ENCODE assay signal across 9 cellular contexts in genomic region chr2:181656450-181657261, GRCh38. TPM values are rescaled to one million over a fixed set of nuclear protein-coding genes. Genes with fewer than 3 reads are reported as not detected.
DNase-seq lines count a peak whose midpoint lies in the region; ATAC-seq and TF ChIP-seq lines count a peak whose summit lies in the region.
"Had no signal": no experiment of that assay in that cellular context is flagged by ENCODE, and none has a peak within 500 bp of the region (broad histone marks: within the 10 kb centered on the region; RNA-seq: fewer than 3 reads in every experiment).

TSS of gene CERKL (minus strand) at chr2:181657105. CDS start at chr2:181657006, 99 bp downstream.

- ATAC-seq in GM21528 (IDR thresholded peaks at IDR 0.05; ENCODE audit: low FRiP score, unreplicated experiment) = peak; percentile 92
- ATAC-seq in natural killer cell treated with Interleukin-12 subunit alpha and Interleukin-12 subunit beta and Interleukin-15 and Interleukin-18, amount 100 ng/mL, for 72 hours = peak; percentile 87 to 88

- H3K27me3 Mint-ChIP-seq in natural killer cell treated with Interleukin-12 subunit alpha and Interleukin-12 subunit beta and Interleukin-15 and Interleukin-18, amount 100 ng/mL, for 72 hours = peaks cover 38 to 68% of the 10 kb centered on the region in 2 donors

- no peak within 1 kb of the TSS for H3K27ac Mint-ChIP-seq in natural killer cell treated with Interleukin-12 subunit alpha and Interleukin-12 subunit beta and Interleukin-15 and Interleukin-18, amount 100 ng/mL, for 72 hours

- peak; percentile 26; the same call in 1 of the 2 replicates for TF ChIP-seq CTCF in GM12874 (IDR thresholded peaks at IDR 0.05; ENCODE audit: insufficient read depth, low read depth, low read length)
- TF ChIP-seq CTCF in WERI-Rb-1 (IDR thresholded peaks at IDR 0.05; ENCODE audit: low read depth, low read length) = no peak

- peak within 1 kb of the TSS; percentile 80 for H3K4me3 Mint-ChIP-seq in natural killer cell treated with Interleukin-12 subunit alpha and Interleukin-12 subunit beta and Interleukin-15 and Interleukin-18, amount 100 ng/mL, for 72 hours

- no peaks in the 10 kb centered on the region for H3K27me3 ChIP-seq in WERI-Rb-1 (ENCODE audit: insufficient read depth, low read depth, severe bottlenecking)

- H3K9me3 Mint-ChIP-seq in natural killer cell treated with Interleukin-12 subunit alpha and Interleukin-12 subunit beta and Interleukin-15 and Interleukin-18, amount 100 ng/mL, for 72 hours = no peaks in the 10 kb centered on the region

- peak within 1 kb of the TSS; percentile 97 for H3K27ac ChIP-seq in WERI-Rb-1
- H3K27ac ChIP-seq: epithelial cell of prostate had no signal

- H3K36me3 Mint-ChIP-seq in natural killer cell treated with Interleukin-12 subunit alpha and Interleukin-12 subunit beta and Interleukin-15 and Interleukin-18, amount 100 ng/mL, for 72 hours = no peaks in the 10 kb centered on the region

- no peaks in the 10 kb centered on the region for H3K9me3 ChIP-seq in WERI-Rb-1 (ENCODE audit: severe bottlenecking)

- H3K36me3 ChIP-seq in WERI-Rb-1 = no peaks in the 10 kb centered on the region

- peaks cover 0 to 7% of the 10 kb centered on the region in 2 donors for H3K4me1 Mint-ChIP-seq in natural killer cell treated with Interleukin-12 subunit alpha and Interleukin-12 subunit beta and Interleukin-15 and Interleukin-18, amount 100 ng/mL, for 72 hours (ENCODE audit: low read depth in 2 of 2)

- peak; percentile 22 for DNase-seq in HS-5 (ENCODE audit: low read depth)
- DNase-seq in WERI-Rb-1 = peak; percentile 98
- peak; percentile 9 for DNase-seq in fibroblast of gingiva (ENCODE audit: low read depth)
- peak; percentile 69 for DNase-seq in natural killer cell treated with Interleukin-12 subunit alpha and Interleukin-12 subunit beta and Interleukin-15 and Interleukin-18, amount 100 ng/mL, for 72 hours (ENCODE audit: low spot score)
- no peak for DNase-seq in cortex of kidney (lab: John Stamatoyannopoulos, UW)
- DNase-seq in inferior parietal cortex (ENCODE audit: extremely low spot score) = no peak

- peak within 1 kb of the TSS; percentile 69 for H3K4me3 ChIP-seq in WERI-Rb-1 (ENCODE audit: low read depth, low read length)

RNA-seq across cellular contexts. Expression of gene CERKL, which starts in this region (rescaled TPM):
- not detected for total RNA-seq in natural killer cell treated with Interleukin-12 subunit alpha and Interleukin-12 subunit beta and Interleukin-15 and Interleukin-18, amount 100 ng/mL, for 72 hours

Comparison
In these comparisons a context has a peak if more than half of its experiments do, and no peak if none do; other contexts are left out.
1. Peak in DNase-seq and ATAC-seq in natural killer cell treated with Interleukin-12 subunit alpha and Interleukin-12 subunit beta and Interleukin-15 and Interleukin-18, amount 100 ng/mL, for 72 hours; RNA of the gene not detected or under 1 TPM.
2. DNase-seq: peak in HS-5 (single experiment), WERI-Rb-1 (single experiment) and fibroblast of gingiva (single experiment); none in cortex of kidney (single experiment) and inferior parietal cortex (single experiment).